23 cellular contexts compared by ENCODE assay signal in genomic region chr11:119355091-119355843, GRCh38. TPM values are rescaled to one million over a fixed set of nuclear protein-coding genes. Genes with fewer than 3 reads are reported as not detected.
DNase-seq lines count a peak whose midpoint lies in the region; ATAC-seq and TF ChIP-seq lines count a peak whose summit lies in the region.
"Had no signal": no experiment of that assay in that cellular context is flagged by ENCODE, and none has a peak within 500 bp of the region (broad histone marks: within the 10 kb centered on the region; RNA-seq: fewer than 3 reads in every experiment).

No MANE protein-coding gene starts in this region.

- H3K4me3 Mint-ChIP-seq in activated naive CD4-positive, alpha-beta T cell treated with anti-CD3 and anti-CD28 coated beads, Interleukin-2, amount 50 U/mL, for 24 hours: peak overlapping the region; percentile 93
- peak overlapping the region; percentile 65 for H3K4me3 Mint-ChIP-seq in T-helper 17 cell

- peaks cover 4% of the 10 kb centered on the region for H3K4me1 Mint-ChIP-seq in activated naive CD4-positive, alpha-beta T cell treated with anti-CD3 and anti-CD28 coated beads, Interleukin-2, amount 50 U/mL, for 24 hours
- H3K4me1 Mint-ChIP-seq in T-helper 17 cell: peaks cover 17% of the 10 kb centered on the region

- no peak overlapping the region for H3K27ac Mint-ChIP-seq in activated naive CD4-positive, alpha-beta T cell treated with anti-CD3 and anti-CD28 coated beads, Interleukin-2, amount 50 U/mL, for 24 hours
- H3K27ac Mint-ChIP-seq in T-helper 17 cell: no peak overlapping the region
- H3K27ac Mint-ChIP-seq: activated T-helper 2 cell treated with anti-CD3 and anti-CD28 coated beads, Interferon-gamma antibody, Interleukin-2, Interleukin-4, amounts not matched to agents 10 μg/mL and 5 μg/mL and 100 μg/mL, durations not matched to agents 14 hours and 24 hours and 36 hours had no signal

- no peak for TF ChIP-seq POLR2A in esophagus muscularis mucosa (IDR thresholded peaks at IDR 0.05; ENCODE audit: low read depth)

- peaks cover 5% of the 10 kb centered on the region for H3K27me3 Mint-ChIP-seq in activated naive CD4-positive, alpha-beta T cell treated with anti-CD3 and anti-CD28 coated beads, Interleukin-2, amount 50 U/mL, for 24 hours
- H3K27me3 Mint-ChIP-seq in T-helper 17 cell: peaks cover 30% of the 10 kb centered on the region

- H3K4me2 ChIP-seq in osteoblast (ENCODE audit: insufficient read depth, low read length): no peak overlapping the region

- H3K4me1 ChIP-seq in esophagus muscularis mucosa: peaks cover 27 to 46% (median 35%) of the 10 kb centered on the region in 4 donors
- H3K4me1 ChIP-seq in osteoblast (ENCODE audit: insufficient read depth, low read length): peaks cover 5% of the 10 kb centered on the region
- no peaks in the 10 kb centered on the region for H3K4me1 ChIP-seq in effector memory CD4-positive, alpha-beta T cell (ENCODE audit: control insufficient read depth, insufficient read depth, low read length, poor library complexity, severe bottlenecking)
- H3K4me1 ChIP-seq: SJSA1 had no signal

- no peak overlapping the region for H3K4me3 ChIP-seq in esophagus muscularis mucosa
- no peak overlapping the region for H3K4me3 ChIP-seq in osteoblast (ENCODE audit: insufficient read depth, low read length)
- no peak overlapping the region for H3K4me3 ChIP-seq in effector memory CD4-positive, alpha-beta T cell (ENCODE audit: insufficient read depth, low read depth, low read length, poor library complexity, severe bottlenecking)
- H3K4me3 ChIP-seq: MG63, SJSA1 had no signal

- no peak for ATAC-seq in T-helper 17 cell

- TF ChIP-seq CTCF in esophagus muscularis mucosa (IDR thresholded peaks at IDR 0.05) (no peak), osteoblast (IDR thresholded peaks at IDR 0.05; ENCODE audit: extremely low read depth, low read depth, low read length) (no peak)

- H3K9me3 ChIP-seq in T-helper 17 cell (ENCODE audit: control insufficient read depth, low read length, poor library complexity, severe bottlenecking) (no peaks in the 10 kb centered on the region), esophagus muscularis mucosa (no peaks in the 10 kb centered on the region), osteoblast (ENCODE audit: low read depth, low read length) (no peaks in the 10 kb centered on the region)
- no peaks in the 10 kb centered on the region for H3K9me3 ChIP-seq in effector memory CD4-positive, alpha-beta T cell (ENCODE audit: control insufficient read depth, low read length)
- H3K9me3 ChIP-seq: heart left ventricle, MG63, SJSA1 had no signal

- H3K27me3 ChIP-seq in esophagus muscularis mucosa (no peaks in the 10 kb centered on the region), osteoblast (ENCODE audit: insufficient read depth, low read length) (peaks cover 7% of the 10 kb centered on the region)
- H3K27me3 ChIP-seq in effector memory CD4-positive, alpha-beta T cell (replicated peaks; ENCODE audit: control insufficient read depth, insufficient read depth, low read length, poor library complexity, severe bottlenecking): peaks cover 2% of the 10 kb centered on the region
- H3K27me3 ChIP-seq: MG63, SJSA1 had no signal

- H3K36me3 ChIP-seq in esophagus muscularis mucosa (peaks cover 11 to 31% (median 24%) of the 10 kb centered on the region in 4 donors), osteoblast (ENCODE audit: insufficient read depth, low read length) (no peaks in the 10 kb centered on the region)
- no peaks in the 10 kb centered on the region for H3K36me3 ChIP-seq in effector memory CD4-positive, alpha-beta T cell (ENCODE audit: control insufficient read depth, insufficient read depth, low read length)
- H3K36me3 ChIP-seq: SJSA1 had no signal

- no peaks in the 10 kb centered on the region for H4K20me1 ChIP-seq in osteoblast (ENCODE audit: insufficient read depth, low read length)

- no peaks in the 10 kb centered on the region for H3K36me3 Mint-ChIP-seq in activated naive CD4-positive, alpha-beta T cell treated with anti-CD3 and anti-CD28 coated beads, Interleukin-2, amount 50 U/mL, for 24 hours
- H3K36me3 Mint-ChIP-seq in T-helper 17 cell (ENCODE audit: low read depth): peaks cover 4% of the 10 kb centered on the region

- H3K9me3 Mint-ChIP-seq in activated naive CD4-positive, alpha-beta T cell treated with anti-CD3 and anti-CD28 coated beads, Interleukin-2, amount 50 U/mL, for 24 hours: no peaks in the 10 kb centered on the region
- H3K9me3 Mint-ChIP-seq: activated T-helper 2 cell treated with anti-CD3 and anti-CD28 coated beads, Interferon-gamma antibody, Interleukin-2, Interleukin-4, amounts not matched to agents 10 μg/mL and 5 μg/mL and 100 μg/mL, durations not matched to agents 14 hours and 24 hours and 36 hours had no signal

- TF ChIP-seq EP300 in esophagus muscularis mucosa (IDR thresholded peaks at IDR 0.05): no peak

- no peak overlapping the region for H2AFZ ChIP-seq in osteoblast (ENCODE audit: low read length)

- no peak for DNase-seq in activated naive CD4-positive, alpha-beta T cell treated with Interleukin-2 at 50 U/mL for 16 hours
- DNase-seq in T-helper 17 cell (no peak), esophagus muscularis mucosa (ENCODE audit: extremely low spot score) (no peak), osteoblast (ENCODE audit: insufficient read length, low spot score, missing footprints) (peak; percentile 73), H4 (ENCODE audit: low spot score) (no peak)
- DNase-seq in effector memory CD4-positive, alpha-beta T cell: no peak
- no peak for DNase-seq in effector CD8-positive, alpha-beta T cell (lab: John Stamatoyannopoulos, UW)
- DNase-seq: amniotic stem cell; DMS153; GF-D8; H7; MG63; NCI-H1436 treated with DMSO at 0.1 percent for 48 hours; NCI-H2171; OCI-M1; stimulated activated CD4-positive, alpha-beta T cell treated with anti-CD3 and anti-CD28 coated beads, Interleukin-12 subunit alpha, Interleukin-12 subunit beta, amount 100 ng/mL, for 4 hours had no signal

- intact Hi-C loops in esophagus muscularis mucosa (cut with DNase I): loop anchor here (5.0 kb wide), 1 partner anchor 117 kb away; no protein-coding TSS in a partner anchor

- 73% methylated on average over 9 of the region's 9 CpGs for WGBS in esophagus muscularis mucosa

- H3K27ac ChIP-seq in esophagus muscularis mucosa (replicated peaks in 1 of 4) (peak overlapping the region in 3 of 4 donors; percentile 15 to 86 (median 85)), osteoblast (ENCODE audit: low read depth, low read length) (no peak overlapping the region)
- H3K27ac ChIP-seq in effector memory CD4-positive, alpha-beta T cell (ENCODE audit: insufficient read depth, low read length, poor library complexity, severe bottlenecking): no peak overlapping the region
- H3K27ac ChIP-seq: SJSA1 had no signal

- no peaks in the 10 kb centered on the region for H3K79me2 ChIP-seq in osteoblast (ENCODE audit: insufficient read depth, low read length)

RNA-seq across cellular contexts. Expression of gene MFRP, which starts 8.8 kb away (rescaled TPM):
- not detected for total RNA-seq in T-helper 17 cell
- under 1 TPM in 1 of 4 donors, not detected in 3; 0.11 TPM for total RNA-seq in esophagus muscularis mucosa
- total RNA-seq in osteoblast: not detected in 2 replicates
- not detected in 2 replicates for total RNA-seq in H4 (2014; rRNA removed; shearing (Covaris generic))
- total RNA-seq: A673; activated T-helper 2 cell treated with anti-CD3 and anti-CD28 coated beads, Interferon-gamma antibody, Interleukin-2, Interleukin-4, amounts not matched to agents 10 μg/mL and 5 μg/mL and 100 μg/mL, durations not matched to agents 14 hours and 24 hours and 36 hours; H7; heart left ventricle; SJSA1; T-helper 2 cell treated with Interferon-gamma antibody and Interleukin-4, amounts not matched to agents 100 ng/mL and 5 ng/mL, for 36 hours; temporal lobe had no signal

RNA-seq across cellular contexts. Expression of gene C1QTNF5, which starts 14.6 kb away (rescaled TPM):
- not detected for total RNA-seq in T-helper 17 cell
- total RNA-seq in esophagus muscularis mucosa: 10 to 100 TPM; 23.7 to 74.3 (median 51.6) TPM
- 35.9 and 41.3 TPM in 2 replicates for total RNA-seq in osteoblast
- not detected in 2 replicates for total RNA-seq in H4 (2014; rRNA removed; shearing (Covaris generic))
- total RNA-seq: A673; activated T-helper 2 cell treated with anti-CD3 and anti-CD28 coated beads, Interferon-gamma antibody, Interleukin-2, Interleukin-4, amounts not matched to agents 10 μg/mL and 5 μg/mL and 100 μg/mL, durations not matched to agents 14 hours and 24 hours and 36 hours; T-helper 2 cell treated with Interferon-gamma antibody and Interleukin-4, amounts not matched to agents 100 ng/mL and 5 ng/mL, for 36 hours had no signal

RNA-seq across cellular contexts. Expression of gene RNF26, which starts 20.9 kb away (rescaled TPM):
- total RNA-seq in T-helper 17 cell (10 to 100 TPM; 15.3 to 19.0 TPM), esophagus muscularis mucosa (10 to 100 TPM; 14.2 to 33.2 (median 20.9) TPM), osteoblast (4.0 and 5.0 TPM in 2 replicates)
- total RNA-seq in H4 (2014; rRNA removed; shearing (Covaris generic)): 4.1 and 6.8 TPM in 2 replicates

RNA-seq across cellular contexts. Expression of gene USP2, which starts 26.2 kb away (rescaled TPM):
- total RNA-seq in T-helper 17 cell: 1 to 10 TPM; 1.7 to 5.2 TPM
- total RNA-seq in esophagus muscularis mucosa: 1 to 10 TPM; 4.6 to 9.9 (median 6.1) TPM
- 0.29 and 0.36 TPM in 2 replicates for total RNA-seq in osteoblast
- total RNA-seq in H4 (2014; rRNA removed; shearing (Covaris generic)): 0.21 and 0.29 TPM in 2 replicates

RNA-seq across cellular contexts. Expression of gene MCAM, which starts 38.3 kb away (rescaled TPM):
- 10 to 100 TPM; 25.6 to 54.0 TPM for total RNA-seq in T-helper 17 cell
- total RNA-seq in esophagus muscularis mucosa: 1,000 to 10,000 TPM in 1 of 4 donors, 100 to 1,000 TPM in 3; 607 to 1,312 (median 805) TPM
- total RNA-seq in osteoblast: 11.2 and 14.1 TPM in 2 replicates
- 66.0 and 88.8 TPM in 2 replicates for total RNA-seq in H4 (2014; rRNA removed; shearing (Covaris generic))

Comparison
In these comparisons a context has a peak if more than half of its experiments do, and no peak if none do; other contexts are left out.
1. H3K27ac ChIP-seq: peak in esophagus muscularis mucosa (3 of 4); none in osteoblast (single experiment) and effector memory CD4-positive, alpha-beta T cell (single experiment).
2. RNA of gene C1QTNF5, which starts 14.6 kb away (total RNA-seq): 23.7 to 74.3 TPM in esophagus muscularis mucosa and 35.9 to 41.3 TPM in osteoblast; not detected in T-helper 17 cell and not detected in H4; every median in the first group is over 10 times any median in the second.